Comparison of ENCODE assay signal across 8 cellular contexts in genomic region chr1:59939393-59939792, GRCh38. TPM values are rescaled to one million over a fixed set of nuclear protein-coding genes. Genes with fewer than 3 reads are reported as not detected.
"Had no signal": no experiment of that assay in that cellular context is flagged by ENCODE, and none has a peak within 500 bp of the region (broad histone marks: within the 10 kb centered on the region; RNA-seq: fewer than 3 reads in every experiment).

No MANE protein-coding gene starts in this region.

- H3K27ac Mint-ChIP-seq: IgD-negative memory B cell had no signal

- H3K4me1 Mint-ChIP-seq: IgD-negative memory B cell had no signal

- H3K4me3 ChIP-seq: K562 had no signal

- H3K36me3 Mint-ChIP-seq: IgD-negative memory B cell had no signal

- ATAC-seq: K562 had no signal

- FAIRE-seq: HTR-8/SVneo, K562 had no signal

- H3K27ac ChIP-seq: HL-60 had no signal

- H3K4me3 Mint-ChIP-seq: IgD-negative memory B cell had no signal

- DNase-seq: IMR-90, KBM-7, KG1 had no signal

RNA-seq across cellular contexts. Expression of gene CYP2J2, which starts 12.8 kb away (rescaled TPM):
- total RNA-seq: HT-29, K562 had no signal
- polyA plus RNA-seq: IMR-90, K562 had no signal
